Comparison of ENCODE assay signal across 1 cellular context in the genomic region with DNA sequence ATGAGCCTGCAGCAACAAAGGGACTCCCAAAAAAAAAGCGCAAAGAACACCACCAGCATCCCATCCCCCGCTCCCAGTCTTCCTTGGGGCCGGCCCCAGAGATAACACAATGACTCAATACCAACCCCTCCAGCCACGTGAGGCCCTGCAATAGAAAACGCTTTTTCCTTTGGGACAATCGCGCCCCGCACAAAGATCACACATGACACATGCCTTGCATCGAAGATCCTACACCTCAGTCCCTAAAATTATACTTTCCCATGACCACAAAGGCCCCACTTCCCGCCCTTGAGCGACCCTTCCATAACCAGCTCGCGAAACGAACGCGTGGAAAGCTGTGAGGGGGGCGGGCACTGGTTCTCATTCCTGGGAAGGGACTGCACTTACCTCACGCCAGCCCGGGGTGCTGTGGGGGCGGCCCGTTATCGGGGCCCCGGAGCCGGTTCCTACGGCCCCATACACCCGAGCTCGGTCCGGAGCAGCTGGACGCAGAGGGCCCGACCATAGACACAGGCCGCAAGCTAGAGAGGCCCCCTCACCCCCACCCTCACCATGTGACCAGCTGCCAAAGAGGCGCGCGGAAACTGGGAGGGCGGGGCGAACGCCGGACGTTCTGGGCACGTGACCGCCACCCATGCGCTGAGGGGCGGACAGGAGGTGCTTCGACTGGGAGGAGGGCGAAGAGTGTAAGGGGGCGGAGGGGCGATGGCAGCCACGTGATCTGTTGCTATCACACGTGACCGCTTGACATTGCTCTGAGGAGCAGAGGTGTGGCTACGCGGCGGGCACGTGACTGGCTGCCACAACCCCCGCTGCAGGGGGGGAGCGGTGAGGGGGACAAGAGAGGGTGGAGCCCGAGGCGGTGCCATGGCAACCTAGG.
TF ChIP-seq lines count a peak whose summit lies in the region.

A gene (minus strand): TSS at position 523 of the 880 bp plus-strand sequence. CDS start 593 bp downstream, outside the sequence.

TF ChIP-seq in K562, 482 proteins besides CTCF, POLR2A, EP300 and RAD21 (continued from another document and continues in another):
- TF ChIP-seq, protein P1, sequence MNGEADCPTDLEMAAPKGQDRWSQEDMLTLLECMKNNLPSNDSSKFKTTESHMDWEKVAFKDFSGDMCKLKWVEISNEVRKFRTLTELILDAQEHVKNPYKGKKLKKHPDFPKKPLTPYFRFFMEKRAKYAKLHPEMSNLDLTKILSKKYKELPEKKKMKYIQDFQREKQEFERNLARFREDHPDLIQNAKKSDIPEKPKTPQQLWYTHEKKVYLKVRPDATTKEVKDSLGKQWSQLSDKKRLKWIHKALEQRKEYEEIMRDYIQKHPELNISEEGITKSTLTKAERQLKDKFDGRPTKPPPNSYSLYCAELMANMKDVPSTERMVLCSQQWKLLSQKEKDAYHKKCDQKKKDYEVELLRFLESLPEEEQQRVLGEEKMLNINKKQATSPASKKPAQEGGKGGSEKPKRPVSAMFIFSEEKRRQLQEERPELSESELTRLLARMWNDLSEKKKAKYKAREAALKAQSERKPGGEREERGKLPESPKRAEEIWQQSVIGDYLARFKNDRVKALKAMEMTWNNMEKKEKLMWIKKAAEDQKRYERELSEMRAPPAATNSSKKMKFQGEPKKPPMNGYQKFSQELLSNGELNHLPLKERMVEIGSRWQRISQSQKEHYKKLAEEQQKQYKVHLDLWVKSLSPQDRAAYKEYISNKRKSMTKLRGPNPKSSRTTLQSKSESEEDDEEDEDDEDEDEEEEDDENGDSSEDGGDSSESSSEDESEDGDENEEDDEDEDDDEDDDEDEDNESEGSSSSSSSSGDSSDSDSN (IDR thresholded peaks at IDR 0.05; ENCODE audit: borderline replicate concordance in 1 of 2, low read depth in 2 of 2, low read length in 2 of 2), result 0 out of 4 replicates have a peak, but pooled peaks of 1 of the 2 experiments have one; percentile 47
- TF ChIP-seq, protein P2, sequence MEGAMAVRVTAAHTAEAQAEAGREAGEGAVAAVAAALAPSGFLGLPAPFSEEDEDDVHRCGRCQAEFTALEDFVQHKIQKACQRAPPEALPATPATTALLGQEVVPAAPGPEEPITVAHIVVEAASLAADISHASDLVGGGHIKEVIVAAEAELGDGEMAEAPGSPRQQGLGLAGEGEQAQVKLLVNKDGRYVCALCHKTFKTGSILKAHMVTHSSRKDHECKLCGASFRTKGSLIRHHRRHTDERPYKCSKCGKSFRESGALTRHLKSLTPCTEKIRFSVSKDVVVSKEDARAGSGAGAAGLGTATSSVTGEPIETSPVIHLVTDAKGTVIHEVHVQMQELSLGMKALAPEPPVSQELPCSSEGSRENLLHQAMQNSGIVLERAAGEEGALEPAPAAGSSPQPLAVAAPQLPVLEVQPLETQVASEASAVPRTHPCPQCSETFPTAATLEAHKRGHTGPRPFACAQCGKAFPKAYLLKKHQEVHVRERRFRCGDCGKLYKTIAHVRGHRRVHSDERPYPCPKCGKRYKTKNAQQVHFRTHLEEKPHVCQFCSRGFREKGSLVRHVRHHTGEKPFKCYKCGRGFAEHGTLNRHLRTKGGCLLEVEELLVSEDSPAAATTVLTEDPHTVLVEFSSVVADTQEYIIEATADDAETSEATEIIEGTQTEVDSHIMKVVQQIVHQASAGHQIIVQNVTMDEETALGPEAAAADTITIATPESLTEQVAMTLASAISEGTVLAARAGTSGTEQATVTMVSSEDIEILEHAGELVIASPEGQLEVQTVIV (CRISPR knock-in tag; IDR thresholded peaks at IDR 0.05; ENCODE audit: borderline replicate concordance), result no peak
- TF ChIP-seq, protein P3, sequence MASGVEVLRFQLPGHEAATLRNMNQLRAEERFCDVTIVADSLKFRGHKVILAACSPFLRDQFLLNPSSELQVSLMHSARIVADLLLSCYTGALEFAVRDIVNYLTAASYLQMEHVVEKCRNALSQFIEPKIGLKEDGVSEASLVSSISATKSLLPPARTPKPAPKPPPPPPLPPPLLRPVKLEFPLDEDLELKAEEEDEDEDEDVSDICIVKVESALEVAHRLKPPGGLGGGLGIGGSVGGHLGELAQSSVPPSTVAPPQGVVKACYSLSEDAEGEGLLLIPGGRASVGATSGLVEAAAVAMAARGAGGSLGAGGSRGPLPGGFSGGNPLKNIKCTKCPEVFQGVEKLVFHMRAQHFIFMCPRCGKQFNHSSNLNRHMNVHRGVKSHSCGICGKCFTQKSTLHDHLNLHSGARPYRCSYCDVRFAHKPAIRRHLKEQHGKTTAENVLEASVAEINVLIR (CRISPR knock-in tag; IDR thresholded peaks at IDR 0.05), result no peak
- TF ChIP-seq PRPF4 (IDR thresholded peaks at IDR 0.05; ENCODE audit: insufficient read depth, low read depth, low read length, poor library complexity, severe bottlenecking) (no peak), THRAP3 (IDR thresholded peaks at IDR 0.05; ENCODE audit: borderline replicate concordance) (no peak), CHCHD3 (CRISPR knock-in tag; IDR thresholded peaks at IDR 0.05) (no peak), ZNF77 (CRISPR knock-in tag; IDR thresholded peaks at IDR 0.05) (no peak), U2AF2 (optimal IDR thresholded peaks at IDR 0.05; ENCODE audit: low read depth, low read length) (no peak), TAF9B (IDR thresholded peaks at IDR 0.05; ENCODE audit: partially characterized antibody) (peak; percentile 90), CBX8 (IDR thresholded peaks at IDR 0.05; ENCODE audit: borderline replicate concordance, extremely low read depth, low read depth, low read length, poor library complexity, severe bottlenecking) (no peak), PHB (CRISPR knock-in tag; IDR thresholded peaks at IDR 0.05) (no peak), ZNF134 (CRISPR knock-in tag; conservative IDR thresholded peaks at IDR 0.05) (no peak; the same call in 1 of the 2 replicates), ZC3H8 (IDR thresholded peaks at IDR 0.05) (0 out of 2 replicates have a peak, but pooled peaks have one; percentile 23), GTF2F1 (IDR thresholded peaks at IDR 0.05; ENCODE audit: low read depth, low read length) (no peak), RCOR1 (IDR thresholded peaks at IDR 0.05; ENCODE audit: borderline replicate concordance in 1 of 2, low read depth in 2 of 2, low read length in 2 of 2) (peak in 1 of 2 experiments; percentile 81; a peak in 2 of 4 replicates), KLF6 (CRISPR knock-in tag; IDR thresholded peaks at IDR 0.05; ENCODE audit: borderline replicate concordance) (peak; percentile 21; the same call in 1 of the 2 replicates), BRD9 (IDR thresholded peaks at IDR 0.05; ENCODE audit: low read depth, partially characterized antibody) (peak; percentile 87), ZNF41 (CRISPR knock-in tag; conservative IDR thresholded peaks at IDR 0.05) (peak; percentile 41; the same call in 1 of the 2 replicates), PYGO2 (tag; IDR thresholded peaks at IDR 0.05) (0 out of 2 replicates have a peak, but pooled peaks have one; percentile 56), LEF1 (IDR thresholded peaks at IDR 0.05) (peak; percentile 90), RBM22 (IDR thresholded peaks at IDR 0.05; ENCODE audit: low read depth, low read length, poor library complexity, severe bottlenecking) (peak; percentile 55), RHOXF2B (CRISPR knock-in tag; conservative IDR thresholded peaks at IDR 0.05) (no peak; the same call in 1 of the 2 replicates), SRSF1 (IDR thresholded peaks at IDR 0.05; ENCODE audit: low read depth, low read length) (no peak), TCF7L2 (IDR thresholded peaks at IDR 0.05; ENCODE audit: low read depth, low read length) (no peak), SP1 (CRISPR knock-in tag; IDR thresholded peaks at IDR 0.05) (peak; percentile 98), YBX1 (IDR thresholded peaks at IDR 0.05) (no peak)
- TF ChIP-seq, protein P4, sequence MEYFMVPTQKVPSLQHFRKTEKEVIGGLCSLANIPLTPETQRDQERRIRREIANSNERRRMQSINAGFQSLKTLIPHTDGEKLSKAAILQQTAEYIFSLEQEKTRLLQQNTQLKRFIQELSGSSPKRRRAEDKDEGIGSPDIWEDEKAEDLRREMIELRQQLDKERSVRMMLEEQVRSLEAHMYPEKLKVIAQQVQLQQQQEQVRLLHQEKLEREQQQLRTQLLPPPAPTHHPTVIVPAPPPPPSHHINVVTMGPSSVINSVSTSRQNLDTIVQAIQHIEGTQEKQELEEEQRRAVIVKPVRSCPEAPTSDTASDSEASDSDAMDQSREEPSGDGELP (CRISPR knock-in tag; IDR thresholded peaks at IDR 0.05; ENCODE audit: borderline replicate concordance), result peak; percentile 99
- TF ChIP-seq, protein P5, sequence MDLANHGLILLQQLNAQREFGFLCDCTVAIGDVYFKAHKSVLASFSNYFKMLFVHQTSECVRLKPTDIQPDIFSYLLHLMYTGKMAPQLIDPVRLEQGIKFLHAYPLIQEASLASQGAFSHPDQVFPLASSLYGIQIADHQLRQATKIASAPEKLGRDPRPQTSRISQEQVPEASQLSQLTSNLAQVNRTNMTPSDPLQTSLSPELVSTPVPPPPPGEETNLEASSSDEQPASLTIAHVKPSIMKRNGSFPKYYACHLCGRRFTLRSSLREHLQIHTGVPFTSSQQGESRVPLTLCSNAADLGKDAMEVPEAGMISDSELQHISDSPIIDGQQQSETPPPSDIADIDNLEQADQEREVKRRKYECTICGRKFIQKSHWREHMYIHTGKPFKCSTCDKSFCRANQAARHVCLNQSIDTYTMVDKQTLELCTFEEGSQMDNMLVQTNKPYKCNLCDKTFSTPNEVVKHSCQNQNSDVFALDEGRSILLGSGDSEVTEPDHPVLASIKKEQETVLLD (IDR thresholded peaks at IDR 0.05), result no peak
- TF ChIP-seq, protein P6, sequence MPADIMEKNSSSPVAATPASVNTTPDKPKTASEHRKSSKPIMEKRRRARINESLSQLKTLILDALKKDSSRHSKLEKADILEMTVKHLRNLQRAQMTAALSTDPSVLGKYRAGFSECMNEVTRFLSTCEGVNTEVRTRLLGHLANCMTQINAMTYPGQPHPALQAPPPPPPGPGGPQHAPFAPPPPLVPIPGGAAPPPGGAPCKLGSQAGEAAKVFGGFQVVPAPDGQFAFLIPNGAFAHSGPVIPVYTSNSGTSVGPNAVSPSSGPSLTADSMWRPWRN (IDR thresholded peaks at IDR 0.05; ENCODE audit: low read depth), result peak; percentile 75
- TF ChIP-seq, protein P7, sequence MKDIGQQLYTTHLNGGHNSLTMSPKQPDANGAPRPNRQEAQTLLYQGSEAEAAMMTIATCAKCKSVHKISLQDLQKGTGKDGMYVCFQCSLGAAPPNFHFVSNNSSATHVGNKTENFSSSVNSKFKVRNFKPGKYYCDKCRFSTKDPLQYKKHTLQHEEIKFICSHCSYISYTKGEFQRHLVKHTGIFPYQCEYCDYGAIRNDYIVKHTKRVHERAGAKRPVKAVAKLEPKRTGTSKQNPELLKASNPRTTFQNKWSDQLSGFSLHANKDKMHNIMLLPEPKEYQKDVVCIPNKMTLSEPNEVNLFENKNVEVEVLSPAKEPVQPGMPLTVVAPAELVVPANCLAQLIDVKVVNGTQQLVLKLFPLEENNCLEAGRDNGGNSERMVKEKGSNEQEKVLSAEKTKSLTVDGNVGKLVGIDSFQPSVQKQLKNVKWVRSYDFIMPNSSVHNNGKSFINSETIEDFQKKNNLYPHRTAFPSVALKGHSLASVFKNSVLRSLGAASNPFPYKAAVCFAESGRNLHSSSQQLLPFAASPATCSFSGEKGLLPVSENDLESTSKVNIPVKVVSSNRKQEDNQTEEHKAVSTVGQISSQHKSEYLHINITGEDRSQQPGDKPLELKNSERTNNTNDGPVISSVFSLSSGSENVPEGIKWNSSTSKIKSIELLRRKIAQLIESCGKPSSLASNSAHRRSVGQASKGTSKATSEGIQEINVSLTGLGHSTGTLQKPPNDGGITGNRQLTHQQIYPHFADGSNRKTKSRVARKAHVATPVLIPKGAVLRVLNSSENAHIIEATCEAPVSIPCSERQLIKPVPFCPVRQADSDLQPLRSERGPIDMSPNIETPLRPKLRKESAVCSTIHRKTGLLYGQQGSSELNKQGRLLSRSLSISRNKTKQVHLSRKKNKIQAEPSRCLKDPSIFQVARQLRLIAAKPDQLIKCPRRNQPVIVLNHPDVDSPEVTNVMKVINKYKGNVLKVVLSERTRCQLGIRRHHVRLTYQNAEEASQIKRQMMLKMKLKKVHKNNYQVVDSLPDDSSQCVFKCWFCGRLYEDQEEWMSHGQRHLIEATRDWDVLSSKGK (CRISPR knock-in tag; IDR thresholded peaks at IDR 0.05), result no peak
- TF ChIP-seq, protein P8, sequence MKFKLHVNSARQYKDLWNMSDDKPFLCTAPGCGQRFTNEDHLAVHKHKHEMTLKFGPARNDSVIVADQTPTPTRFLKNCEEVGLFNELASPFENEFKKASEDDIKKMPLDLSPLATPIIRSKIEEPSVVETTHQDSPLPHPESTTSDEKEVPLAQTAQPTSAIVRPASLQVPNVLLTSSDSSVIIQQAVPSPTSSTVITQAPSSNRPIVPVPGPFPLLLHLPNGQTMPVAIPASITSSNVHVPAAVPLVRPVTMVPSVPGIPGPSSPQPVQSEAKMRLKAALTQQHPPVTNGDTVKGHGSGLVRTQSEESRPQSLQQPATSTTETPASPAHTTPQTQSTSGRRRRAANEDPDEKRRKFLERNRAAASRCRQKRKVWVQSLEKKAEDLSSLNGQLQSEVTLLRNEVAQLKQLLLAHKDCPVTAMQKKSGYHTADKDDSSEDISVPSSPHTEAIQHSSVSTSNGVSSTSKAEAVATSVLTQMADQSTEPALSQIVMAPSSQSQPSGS (CRISPR knock-in tag; IDR thresholded peaks at IDR 0.05), result no peak
- TF ChIP-seq, protein P9, sequence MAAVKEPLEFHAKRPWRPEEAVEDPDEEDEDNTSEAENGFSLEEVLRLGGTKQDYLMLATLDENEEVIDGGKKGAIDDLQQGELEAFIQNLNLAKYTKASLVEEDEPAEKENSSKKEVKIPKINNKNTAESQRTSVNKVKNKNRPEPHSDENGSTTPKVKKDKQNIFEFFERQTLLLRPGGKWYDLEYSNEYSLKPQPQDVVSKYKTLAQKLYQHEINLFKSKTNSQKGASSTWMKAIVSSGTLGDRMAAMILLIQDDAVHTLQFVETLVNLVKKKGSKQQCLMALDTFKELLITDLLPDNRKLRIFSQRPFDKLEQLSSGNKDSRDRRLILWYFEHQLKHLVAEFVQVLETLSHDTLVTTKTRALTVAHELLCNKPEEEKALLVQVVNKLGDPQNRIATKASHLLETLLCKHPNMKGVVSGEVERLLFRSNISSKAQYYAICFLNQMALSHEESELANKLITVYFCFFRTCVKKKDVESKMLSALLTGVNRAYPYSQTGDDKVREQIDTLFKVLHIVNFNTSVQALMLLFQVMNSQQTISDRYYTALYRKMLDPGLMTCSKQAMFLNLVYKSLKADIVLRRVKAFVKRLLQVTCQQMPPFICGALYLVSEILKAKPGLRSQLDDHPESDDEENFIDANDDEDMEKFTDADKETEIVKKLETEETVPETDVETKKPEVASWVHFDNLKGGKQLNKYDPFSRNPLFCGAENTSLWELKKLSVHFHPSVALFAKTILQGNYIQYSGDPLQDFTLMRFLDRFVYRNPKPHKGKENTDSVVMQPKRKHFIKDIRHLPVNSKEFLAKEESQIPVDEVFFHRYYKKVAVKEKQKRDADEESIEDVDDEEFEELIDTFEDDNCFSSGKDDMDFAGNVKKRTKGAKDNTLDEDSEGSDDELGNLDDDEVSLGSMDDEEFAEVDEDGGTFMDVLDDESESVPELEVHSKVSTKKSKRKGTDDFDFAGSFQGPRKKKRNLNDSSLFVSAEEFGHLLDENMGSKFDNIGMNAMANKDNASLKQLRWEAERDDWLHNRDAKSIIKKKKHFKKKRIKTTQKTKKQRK (IDR thresholded peaks at IDR 0.05; ENCODE audit: borderline replicate concordance, low read depth, low read length), result no peak
- TF ChIP-seq, protein P10, sequence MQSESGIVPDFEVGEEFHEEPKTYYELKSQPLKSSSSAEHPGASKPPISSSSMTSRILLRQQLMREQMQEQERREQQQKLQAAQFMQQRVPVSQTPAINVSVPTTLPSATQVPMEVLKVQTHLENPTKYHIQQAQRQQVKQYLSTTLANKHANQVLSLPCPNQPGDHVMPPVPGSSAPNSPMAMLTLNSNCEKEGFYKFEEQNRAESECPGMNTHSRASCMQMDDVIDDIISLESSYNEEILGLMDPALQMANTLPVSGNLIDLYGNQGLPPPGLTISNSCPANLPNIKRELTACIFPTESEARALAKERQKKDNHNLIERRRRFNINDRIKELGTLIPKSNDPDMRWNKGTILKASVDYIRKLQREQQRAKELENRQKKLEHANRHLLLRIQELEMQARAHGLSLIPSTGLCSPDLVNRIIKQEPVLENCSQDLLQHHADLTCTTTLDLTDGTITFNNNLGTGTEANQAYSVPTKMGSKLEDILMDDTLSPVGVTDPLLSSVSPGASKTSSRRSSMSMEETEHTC (IDR thresholded peaks at IDR 0.05), result peak; percentile 97
